In the genomic region with DNA sequence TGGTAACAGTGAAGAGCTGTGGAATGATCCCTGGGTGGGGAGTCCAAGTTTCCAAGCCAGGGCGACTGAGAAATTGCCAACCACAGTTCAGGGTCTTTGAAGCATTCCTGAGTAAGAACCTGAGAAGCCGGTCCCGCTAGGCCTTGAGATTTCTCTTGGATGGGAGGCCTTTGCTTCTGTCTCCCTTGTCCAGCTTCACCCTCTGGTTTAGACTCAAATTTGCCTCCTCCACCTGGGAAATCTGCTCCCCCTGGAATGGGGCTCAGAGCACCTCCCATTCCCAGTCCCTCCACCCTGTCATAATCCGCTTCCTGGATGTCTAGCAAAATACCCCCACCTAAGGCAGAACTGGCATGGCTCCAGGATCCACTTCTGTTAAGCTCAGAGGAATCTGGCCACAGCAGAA, we compare ENCODE assay signal across 19 cellular contexts.
DNase-seq lines count a peak whose midpoint lies in the region; ATAC-seq and TF ChIP-seq lines count a peak whose summit lies in the region.
"Had no signal": no experiment of that assay in that cellular context is flagged by ENCODE, and none has a peak within 500 bp of the region (broad histone marks: within the 10 kb centered on the region; RNA-seq: fewer than 3 reads in every experiment).

No MANE protein-coding gene starts in this region.

- H3K9me3 Mint-ChIP-seq in naive thymus-derived CD8-positive, alpha-beta T cell = no peaks in the 10 kb centered on the region
- H3K9me3 Mint-ChIP-seq: dendritic cell treated with granulocyte-macrophage colony-stimulating factor and Interleukin-4, amounts not matched to agents 40 ng/mL and 50 ng/mL, for 4 days; natural killer cell treated with Interleukin-12 subunit alpha and Interleukin-12 subunit beta and Interleukin-15 and Interleukin-18, amount 100 ng/mL, for 72 hours; stimulated activated naive CD8-positive, alpha-beta T cell treated with anti-CD3 and anti-CD28 coated beads, Interleukin-15, Interleukin-2, amounts not matched to agents 100 ng/mL and 50 ng/mL, for 24 hours had no signal

- peaks cover 12 to 29% (median 18%) of the 10 kb centered on the region in 4 donors for H3K4me1 Mint-ChIP-seq in naive thymus-derived CD8-positive, alpha-beta T cell

- H3K36me3 Mint-ChIP-seq in naive thymus-derived CD8-positive, alpha-beta T cell = no peaks in the 10 kb centered on the region
- H3K36me3 Mint-ChIP-seq: natural killer cell treated with Interleukin-12 subunit alpha and Interleukin-12 subunit beta and Interleukin-15 and Interleukin-18, amount 100 ng/mL, for 72 hours had no signal

- DNase-seq in A172 (ENCODE audit: low spot score) = peak; percentile 63
- DNase-seq in HT1080 (ENCODE audit: low read depth) = peak; percentile 58
- DNase-seq in astrocyte of the spinal cord (ENCODE audit: low read depth, low spot score) = peak; percentile 54
- DNase-seq in lung microvascular endothelial cell (ENCODE audit: low read depth in 2 of 2) = peak; percentile 20 to 81
- no peak for DNase-seq in amniotic stem cell (lab: John Stamatoyannopoulos, UW)
- no peak for DNase-seq in RWPE1 (ENCODE audit: low spot score)
- DNase-seq in activated CD8-positive, alpha-beta memory T cell treated with anti-CD3 and anti-CD28 coated beads, Interleukin-2, amount 50 U/mL, for 48 hours = no peak
- no peak for DNase-seq in naive thymus-derived CD8-positive, alpha-beta T cell
- DNase-seq: ACHN; activated CD4-positive, CD25-positive, alpha-beta regulatory T cell; amygdala; DMS53; NCI-H1694; NCI-H446 treated with DMSO at 0.1 percent for 48 hours; T-helper 2 cell had no signal

- peaks cover 0 to 13% (median 0%) of the 10 kb centered on the region in 5 donors for H3K27me3 Mint-ChIP-seq in naive thymus-derived CD8-positive, alpha-beta T cell

- no peak overlapping the region for H3K4me3 Mint-ChIP-seq in naive thymus-derived CD8-positive, alpha-beta T cell
- H3K4me3 Mint-ChIP-seq: dendritic cell treated with granulocyte-macrophage colony-stimulating factor and Interleukin-4, amounts not matched to agents 40 ng/mL and 50 ng/mL, for 4 days; natural killer cell treated with Interleukin-12 subunit alpha and Interleukin-12 subunit beta and Interleukin-15 and Interleukin-18, amount 100 ng/mL, for 72 hours; stimulated activated naive CD8-positive, alpha-beta T cell treated with anti-CD3 and anti-CD28 coated beads, Interleukin-15, Interleukin-2, amounts not matched to agents 100 ng/mL and 50 ng/mL, for 24 hours had no signal

- ATAC-seq in naive thymus-derived CD8-positive, alpha-beta T cell = no peak
- ATAC-seq: natural killer cell treated with Interleukin-12 subunit alpha and Interleukin-12 subunit beta and Interleukin-15 and Interleukin-18, amount 100 ng/mL, for 72 hours had no signal

- no peak overlapping the region for H3K27ac ChIP-seq in RWPE1

- CTCF ChIA-PET in RWPE1 (lab: Yijun Ruan, JAX) = interaction anchor here (0.7 kb wide), 2 partner anchors 15 to 24 kb away, joined by 3 read pairs; no protein-coding TSS in a partner anchor

- no peak overlapping the region for H3K4me3 ChIP-seq in astrocyte of the spinal cord (ENCODE audit: low read depth, low read length)
- H3K4me3 ChIP-seq: HAP-1 had no signal

- no peak overlapping the region for H3K27ac Mint-ChIP-seq in naive thymus-derived CD8-positive, alpha-beta T cell
- H3K27ac Mint-ChIP-seq: dendritic cell treated with granulocyte-macrophage colony-stimulating factor and Interleukin-4, amounts not matched to agents 40 ng/mL and 50 ng/mL, for 4 days; natural killer cell treated with Interleukin-12 subunit alpha and Interleukin-12 subunit beta and Interleukin-15 and Interleukin-18, amount 100 ng/mL, for 72 hours; stimulated activated naive CD8-positive, alpha-beta T cell treated with anti-CD3 and anti-CD28 coated beads, Interleukin-15, Interleukin-2, amounts not matched to agents 100 ng/mL and 50 ng/mL, for 24 hours had no signal

- TF ChIP-seq CTCF in astrocyte of the spinal cord (IDR thresholded peaks at IDR 0.05; ENCODE audit: low read depth, low read length) (no peak), RWPE1 (conservative IDR thresholded peaks at IDR 0.05; ENCODE audit: low read depth) (no peak)

- in situ Hi-C loops in astrocyte of the spinal cord (cut with HindIII; ENCODE audit: low sequenced_read_pairs) = no loop called here

- POLR2A ChIA-PET in RWPE1 (lab: Yijun Ruan, JAX; ENCODE audit: low non-redundant PET) = interaction anchor here (0.7 kb wide), 1 partner anchor 17 kb away, joined by 6 read pairs; no protein-coding TSS in a partner anchor
- POLR2A ChIA-PET in naive thymus-derived CD8-positive, alpha-beta T cell (lab: Charles Lee) = no interaction called here

Comparison
In these comparisons a context has a peak if more than half of its experiments do, and no peak if none do; other contexts are left out.
1. DNase-seq: peak in A172 (single experiment), HT1080 (single experiment), astrocyte of the spinal cord (single experiment) and lung microvascular endothelial cell (2 of 2); none in amniotic stem cell (single experiment), RWPE1 (single experiment), activated CD8-positive, alpha-beta memory T cell treated with anti-CD3 and anti-CD28 coated beads, Interleukin-2, amount 50 U/mL, for 48 hours (single experiment) and naive thymus-derived CD8-positive, alpha-beta T cell (0 of 10).